Comparison of ENCODE assay signal across 18 cellular contexts in genomic region chr5:22505891-22506290, GRCh38.
DNase-seq lines count a peak whose midpoint lies in the region; TF ChIP-seq lines count a peak whose summit lies in the region.
"Had no signal": no experiment of that assay in that cellular context is flagged by ENCODE, and none has a peak within 500 bp of the region (broad histone marks: within the 10 kb centered on the region; RNA-seq: fewer than 3 reads in every experiment).

No MANE protein-coding gene starts in this region.

- no peak overlapping the region for H3K27ac Mint-ChIP-seq in MCF 10A (ENCODE audit: low read depth, unreplicated experiment)
- H3K27ac Mint-ChIP-seq: CD4-positive, alpha-beta memory T cell; H9 had no signal

- H3K4me3 ChIP-seq in mesendoderm (ENCODE audit: low read length) = no peak overlapping the region
- H3K4me3 ChIP-seq: GM12878, GM23248 had no signal

- no peak for TF ChIP-seq CTCF in MCF 10A (IDR thresholded peaks at IDR 0.05; ENCODE audit: unreplicated experiment)

- no peaks in the 10 kb centered on the region for H3K27me3 ChIP-seq in mesendoderm (ENCODE audit: insufficient read depth, low read length, poor library complexity)

- no peaks in the 10 kb centered on the region for H3K79me2 ChIP-seq in mesendoderm (ENCODE audit: control insufficient read depth, insufficient read depth, low read length)

- no peaks in the 10 kb centered on the region for H3K79me1 ChIP-seq in mesendoderm (ENCODE audit: low read length)

- peak overlapping the region; percentile 51 for H3K18ac ChIP-seq in mesendoderm (ENCODE audit: low read length)

- H3K9me3 Mint-ChIP-seq in MCF 10A (ENCODE audit: unreplicated experiment) = no peaks in the 10 kb centered on the region

- H2BK15ac ChIP-seq in mesendoderm (replicated peaks; ENCODE audit: low read depth) = no peak overlapping the region

- CTCF ChIA-PET in MCF 10A (lab: Yijun Ruan, JAX) = no interaction called here

- no peak overlapping the region for H3K23ac ChIP-seq in mesendoderm (ENCODE audit: low read length)

- DNase-seq in NCI-H748 (lab: John Stamatoyannopoulos, UW; ENCODE audit: unreplicated experiment) (peak; percentile 22), NCI-H748 treated with DMSO at 0.1 percent for 48 hours (lab: John Stamatoyannopoulos, UW) (no peak), NCI-H69 (lab: John Stamatoyannopoulos, UW) (peak; percentile 56), SK-MEL-5 (ENCODE audit: low read depth, low spot score) (peak; percentile 100), mesendoderm (no peak), activated T-cell treated with anti-CD3 and anti-CD28 coated beads for 4 hours (no peak), MCF 10A (ENCODE audit: unreplicated experiment) (no peak)
- DNase-seq in activated naive CD4-positive, alpha-beta T cell (lab: John Stamatoyannopoulos, UW) = no peak
- DNase-seq: C1 segment of cervical spinal cord; Calu3; CD4-positive, alpha-beta memory T cell; COR-L47; DMS79; EL; GDM1; GM23248; H9 had no signal

- H3K4me1 Mint-ChIP-seq in MCF 10A (ENCODE audit: insufficient read depth, unreplicated experiment) = peaks cover 8% of the 10 kb centered on the region
- H3K4me1 Mint-ChIP-seq: CD4-positive, alpha-beta memory T cell had no signal

- H3K4me3 Mint-ChIP-seq in MCF 10A (ENCODE audit: unreplicated experiment) = no peak overlapping the region
- H3K4me3 Mint-ChIP-seq: CD4-positive, alpha-beta memory T cell; H9 had no signal

- no peak overlapping the region for H3K4me2 ChIP-seq in mesendoderm (ENCODE audit: low read length)

- intact Hi-C loops in MCF 10A (cut with micrococcal nuclease) = no loop called here

- peak overlapping the region; percentile 36 for H3K4ac ChIP-seq in mesendoderm (ENCODE audit: low read depth, low read length)

- POLR2A ChIA-PET in MCF 10A (lab: Yijun Ruan, JAX) = no interaction called here

- no CpG with 5 or more reads among the region's 3 CpGs for WGBS in mesendoderm (ENCODE audit: extremely low coverage, insufficient coverage, low lambda C conversion rate)

- no peaks in the 10 kb centered on the region for H3K4me1 ChIP-seq in mesendoderm (ENCODE audit: control insufficient read depth, low read depth, low read length)

- H2BK120ac ChIP-seq in mesendoderm (ENCODE audit: low read depth, low read length) = no peak overlapping the region

- no peak overlapping the region for H3K56ac ChIP-seq in mesendoderm (ENCODE audit: low read length)

- H3K27me3 Mint-ChIP-seq in MCF 10A (ENCODE audit: insufficient read depth, unreplicated experiment) = no peaks in the 10 kb centered on the region
- H3K27me3 Mint-ChIP-seq: CD4-positive, alpha-beta memory T cell had no signal

- H3K36me3 ChIP-seq in mesendoderm (ENCODE audit: control insufficient read depth, insufficient read depth, low read length) = no peaks in the 10 kb centered on the region

- no peak overlapping the region for H4K8ac ChIP-seq in mesendoderm (ENCODE audit: low read depth, low read length)

- BruUV-seq in MCF 10A (replicated peaks; lab: Mats Ljungman, UMichigan) = no TSS peak

- H3K36me3 Mint-ChIP-seq in MCF 10A (ENCODE audit: insufficient read depth, unreplicated experiment) = no peaks in the 10 kb centered on the region
- H3K36me3 Mint-ChIP-seq: CD4-positive, alpha-beta memory T cell had no signal

- H2AK5ac ChIP-seq in mesendoderm (ENCODE audit: low read length) = no peak overlapping the region

- no peak overlapping the region for H4K5ac ChIP-seq in mesendoderm (ENCODE audit: low read length)

- H3K9ac ChIP-seq in mesendoderm (ENCODE audit: low read length) = no peak overlapping the region
- H3K9ac ChIP-seq: GM23248 had no signal

- H2BK5ac ChIP-seq in mesendoderm (ENCODE audit: low read length) = no peak overlapping the region

- no peak overlapping the region for H3K27ac ChIP-seq in mesendoderm (ENCODE audit: low read depth, low read length)
- H3K27ac ChIP-seq: GM23248 had no signal

- in situ Hi-C loops in SK-MEL-5 (cut with HindIII; ENCODE audit: low pct_unique_long_range_greater_than_20kb, low sequenced_read_pairs) = no loop called here

Comparison
In these comparisons a context has a peak if more than half of its experiments do, and no peak if none do; other contexts are left out.
1. DNase-seq: peak in NCI-H748 (single experiment), NCI-H69 (single experiment) and SK-MEL-5 (single experiment); none in NCI-H748 treated with DMSO at 0.1 percent for 48 hours (single experiment), mesendoderm (single experiment), activated naive CD4-positive, alpha-beta T cell (0 of 4), activated T-cell treated with anti-CD3 and anti-CD28 coated beads for 4 hours (single experiment) and MCF 10A (single experiment).